ENCODE assay signal across 1 cellular context in the genomic region with DNA sequence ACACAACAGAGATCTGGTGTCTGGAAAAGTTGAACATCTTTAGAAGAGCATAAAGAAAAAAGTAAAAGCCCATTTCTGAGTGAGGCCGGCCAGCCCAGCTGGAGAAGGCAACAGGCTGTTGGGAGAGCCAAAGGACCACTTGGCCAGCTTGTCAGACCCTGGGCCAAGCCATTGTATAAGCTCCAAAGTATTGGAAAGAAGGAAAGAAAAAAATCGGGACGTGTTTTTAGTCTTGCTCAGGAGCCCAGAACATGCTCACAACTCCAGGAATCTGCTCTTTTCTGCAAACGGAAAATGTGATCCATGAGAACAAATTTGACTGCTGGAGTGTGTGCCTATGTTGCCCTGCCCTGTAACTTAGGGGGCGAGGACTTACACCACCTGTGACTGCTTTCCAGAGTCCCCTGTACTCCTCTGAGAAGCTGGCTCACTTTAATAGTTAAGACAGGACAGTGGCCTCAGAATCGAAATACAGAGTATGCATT.
TF ChIP-seq lines count a peak whose summit lies in the region.

No MANE protein-coding gene starts in this region.

TF ChIP-seq in GM23338, 12 proteins besides CTCF, POLR2A, EP300 and RAD21 (continued from another document):
- no peak for TF ChIP-seq ETS1 (IDR thresholded peaks at IDR 0.05)
